In the genomic region with DNA sequence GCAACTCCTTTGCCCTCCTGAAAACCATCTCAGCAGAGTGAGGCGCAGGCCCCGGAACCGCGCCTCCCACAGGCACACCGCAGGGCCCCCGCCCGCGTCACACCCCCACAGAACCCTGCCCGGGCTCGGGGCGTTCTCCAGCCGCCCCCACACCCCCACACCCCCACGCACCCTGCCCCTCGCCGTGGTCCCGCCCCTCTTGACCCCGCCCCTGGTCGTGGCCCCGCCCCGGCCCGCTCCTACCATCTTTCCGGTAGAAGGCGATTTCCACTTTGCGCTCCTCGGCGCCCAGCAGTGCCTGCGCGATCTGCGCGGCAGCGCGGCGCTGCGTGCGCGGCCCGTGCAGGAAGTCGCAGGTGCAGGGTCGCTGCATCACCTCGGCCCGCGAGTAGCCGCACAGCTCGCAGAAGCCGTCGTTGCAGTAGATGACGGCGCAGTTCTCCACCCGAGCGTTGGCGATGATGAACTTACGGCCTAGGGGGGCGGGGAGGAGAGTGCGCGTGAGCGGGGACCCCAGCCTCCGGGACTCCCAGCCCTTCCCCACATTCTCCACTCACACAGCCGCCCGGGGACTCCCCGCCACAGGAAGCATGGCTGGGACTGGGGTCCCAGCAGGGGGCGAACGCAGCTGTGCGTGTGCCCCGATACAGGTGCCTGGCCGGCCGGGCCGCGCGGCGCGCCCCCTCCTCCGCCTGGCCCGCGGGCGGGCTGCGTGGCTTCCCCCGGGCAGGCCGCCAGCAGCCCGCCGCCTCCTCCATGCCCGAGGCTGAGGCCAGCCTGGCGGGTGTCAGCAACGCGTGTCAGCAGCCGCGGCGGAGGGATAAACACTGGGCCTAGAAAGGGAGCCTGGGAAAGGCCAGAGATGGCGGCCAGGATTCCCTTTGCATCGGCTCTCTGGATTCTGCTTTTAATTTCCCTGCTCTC, we compare ENCODE assay signal across 8 cellular contexts. TPM values are rescaled to one million over a fixed set of nuclear protein-coding genes. Genes with fewer than 3 reads are reported as not detected.
DNase-seq lines count a peak whose midpoint lies in the region; ATAC-seq, FAIRE-seq and TF ChIP-seq lines count a peak whose summit lies in the region.

No MANE protein-coding gene starts in this region.

- no peak overlapping the region for H3K9ac ChIP-seq in endothelial cell of umbilical vein (replicated peaks; ENCODE audit: extremely low read depth, insufficient read depth, low read length)

- FAIRE-seq in endothelial cell of umbilical vein (lab: Jason Lieb, UNC), result no peak

- H3K27ac Mint-ChIP-seq in natural killer cell treated with Interleukin-12 subunit alpha and Interleukin-12 subunit beta and Interleukin-15 and Interleukin-18, amount 100 ng/mL, for 72 hours, result no peak overlapping the region
- H3K27ac Mint-ChIP-seq in stimulated activated naive CD8-positive, alpha-beta T cell treated with anti-CD3 and anti-CD28 coated beads, Interleukin-15, Interleukin-2, amounts not matched to agents 100 ng/mL and 50 ng/mL, for 24 hours, result no peak overlapping the region

- H3K27me3 Mint-ChIP-seq in natural killer cell treated with Interleukin-12 subunit alpha and Interleukin-12 subunit beta and Interleukin-15 and Interleukin-18, amount 100 ng/mL, for 72 hours, result peaks cover 20% of the 10 kb centered on the region in 2 donors
- peaks cover 28% of the 10 kb centered on the region for H3K27me3 Mint-ChIP-seq in stimulated activated naive CD8-positive, alpha-beta T cell treated with anti-CD3 and anti-CD28 coated beads, Interleukin-15, Interleukin-2, amounts not matched to agents 100 ng/mL and 50 ng/mL, for 24 hours

- H3K4me2 ChIP-seq in endothelial cell of umbilical vein (ENCODE audit: insufficient read depth, low read length), result peak overlapping the region; percentile 24

- no peaks in the 10 kb centered on the region for H3K9me3 ChIP-seq in endothelial cell of umbilical vein (replicated peaks; ENCODE audit: control insufficient read depth, insufficient read depth, low read length)

- H2AFZ ChIP-seq in endothelial cell of umbilical vein (ENCODE audit: low read depth, low read length), result peak overlapping the region; percentile 43

- H4K20me1 ChIP-seq in endothelial cell of umbilical vein (replicated peaks; ENCODE audit: control insufficient read depth, extremely low read depth, insufficient read depth, low read length), result no peaks in the 10 kb centered on the region

- peaks cover 4% of the 10 kb centered on the region for H3K36me3 Mint-ChIP-seq in natural killer cell treated with Interleukin-12 subunit alpha and Interleukin-12 subunit beta and Interleukin-15 and Interleukin-18, amount 100 ng/mL, for 72 hours
- H3K36me3 Mint-ChIP-seq in stimulated activated naive CD8-positive, alpha-beta T cell treated with anti-CD3 and anti-CD28 coated beads, Interleukin-15, Interleukin-2, amounts not matched to agents 100 ng/mL and 50 ng/mL, for 24 hours (ENCODE audit: low read depth), result no peaks in the 10 kb centered on the region

- peak overlapping the region; percentile 76 for H3K4me3 Mint-ChIP-seq in natural killer cell treated with Interleukin-12 subunit alpha and Interleukin-12 subunit beta and Interleukin-15 and Interleukin-18, amount 100 ng/mL, for 72 hours
- H3K4me3 Mint-ChIP-seq in stimulated activated naive CD8-positive, alpha-beta T cell treated with anti-CD3 and anti-CD28 coated beads, Interleukin-15, Interleukin-2, amounts not matched to agents 100 ng/mL and 50 ng/mL, for 24 hours, result peak overlapping the region; percentile 78

- no peaks in the 10 kb centered on the region for H3K9me3 Mint-ChIP-seq in natural killer cell treated with Interleukin-12 subunit alpha and Interleukin-12 subunit beta and Interleukin-15 and Interleukin-18, amount 100 ng/mL, for 72 hours
- H3K9me3 Mint-ChIP-seq in stimulated activated naive CD8-positive, alpha-beta T cell treated with anti-CD3 and anti-CD28 coated beads, Interleukin-15, Interleukin-2, amounts not matched to agents 100 ng/mL and 50 ng/mL, for 24 hours, result no peaks in the 10 kb centered on the region

- H3K4me1 ChIP-seq in endothelial cell of umbilical vein (ENCODE audit: control insufficient read depth, extremely low read depth, insufficient read depth, low read length), result peaks cover 10% of the 10 kb centered on the region

- no peak overlapping the region for H3K27ac ChIP-seq in endothelial cell of umbilical vein (ENCODE audit: insufficient read depth, low read depth, low read length)

- intact Hi-C loops in endothelial cell of umbilical vein (cut with micrococcal nuclease), result loop anchor here (1.0 kb wide), 1 partner anchor 12 kb away; no protein-coding TSS in a partner anchor

- H3K4me3 ChIP-seq in endothelial cell of umbilical vein (replicated peaks in 1 of 3; ENCODE audit: insufficient read depth in 1 of 3, low read depth in 1 of 3, low read length in 3 of 3), result peak overlapping the region in 1 of 3 experiments; percentile 8

- dilution Hi-C loops in endothelial cell of umbilical vein (cut with MboI; ENCODE audit: extremely low pct_ligation_motif_present, low sequenced_read_pairs), result no loop called here

- POLR2A ChIA-PET in endothelial cell of umbilical vein (lab: Charles Lee), result no interaction called here

- CTCF ChIA-PET in endothelial cell of umbilical vein (lab: Charles Lee), result interaction anchor here (0.9 to 2.3 kb wide), 5 partner anchors 11 to 44 kb away, joined by 3 to 14 read pairs (median 6); no protein-coding TSS in a partner anchor

- peak; percentile 78 for DNase-seq in NCI-H2171 treated with DMSO at 0.1 percent for 48 hours (lab: John Stamatoyannopoulos, UW)
- DNase-seq in activated CD8-positive, alpha-beta memory T cell treated with anti-CD3 and anti-CD28 coated beads for 48 hours (ENCODE audit: low read depth in 2 of 3, low spot score in 2 of 3), result peak in 2 of 3 experiments; percentile 36 to 42
- DNase-seq in endothelial cell of umbilical vein (ENCODE audit: low read depth, low spot score), result peak; percentile 12
- DNase-seq in natural killer cell treated with Interleukin-12 subunit alpha and Interleukin-12 subunit beta and Interleukin-15 and Interleukin-18, amount 100 ng/mL, for 72 hours (ENCODE audit: low spot score), result peak; percentile 76
- no peak for DNase-seq in islet precursor cell

- TF ChIP-seq CTCF in GM12874 (IDR thresholded peaks at IDR 0.05; ENCODE audit: insufficient read depth, low read depth, low read length) (peak; percentile 38; the same call in 1 of the 2 replicates), endothelial cell of umbilical vein (IDR thresholded peaks at IDR 0.05; ENCODE audit: extremely low read depth in 1 of 2, insufficient read depth in 1 of 2, low read depth in 1 of 2, low read length in 2 of 2) (peak; percentile 35 to 51)

- no TSS peak for BruUV-seq in endothelial cell of umbilical vein (replicated peaks; lab: Mats Ljungman, UMichigan)

- peaks cover 16 to 20% of the 10 kb centered on the region in 2 donors for H3K4me1 Mint-ChIP-seq in natural killer cell treated with Interleukin-12 subunit alpha and Interleukin-12 subunit beta and Interleukin-15 and Interleukin-18, amount 100 ng/mL, for 72 hours (ENCODE audit: low read depth in 2 of 2)
- H3K4me1 Mint-ChIP-seq in stimulated activated naive CD8-positive, alpha-beta T cell treated with anti-CD3 and anti-CD28 coated beads, Interleukin-15, Interleukin-2, amounts not matched to agents 100 ng/mL and 50 ng/mL, for 24 hours (ENCODE audit: low read depth), result peaks cover 26% of the 10 kb centered on the region

- no peaks in the 10 kb centered on the region for H3K79me2 ChIP-seq in endothelial cell of umbilical vein (ENCODE audit: control insufficient read depth, insufficient read depth, low read length)

- ATAC-seq in HG02610 (IDR thresholded peaks at IDR 0.05; ENCODE audit: unreplicated experiment), result peak; percentile 38
- peak; percentile 75 to 82 for ATAC-seq in natural killer cell treated with Interleukin-12 subunit alpha and Interleukin-12 subunit beta and Interleukin-15 and Interleukin-18, amount 100 ng/mL, for 72 hours

- H3K9me1 ChIP-seq in endothelial cell of umbilical vein (replicated peaks; ENCODE audit: control insufficient read depth, extremely low read depth, insufficient read depth, low read length), result no peaks in the 10 kb centered on the region

- no peaks in the 10 kb centered on the region for H3K36me3 ChIP-seq in endothelial cell of umbilical vein (ENCODE audit: control insufficient read depth in 2 of 2, extremely low read depth in 1 of 2, insufficient read depth in 2 of 2, low read length in 2 of 2)

- no peak for TF ChIP-seq POLR2A in endothelial cell of umbilical vein (IDR thresholded peaks at IDR 0.05; ENCODE audit: low read depth, low read length)

- peaks cover 18 to 25% of the 10 kb centered on the region in 2 experiments for H3K27me3 ChIP-seq in endothelial cell of umbilical vein (ENCODE audit: control insufficient read depth in 2 of 2, insufficient read depth in 2 of 2, low read length in 2 of 2)

RNA-seq across cellular contexts. Expression of a gene that starts 3.4 kb away (rescaled TPM):
- 0.09 TPM in 1 of 2 replicates, not detected in the other for total RNA-seq in endothelial cell of umbilical vein
- polyA plus RNA-seq in endothelial cell of umbilical vein, result 0.03 and 0.10 TPM in 2 replicates
- 0.06 TPM in 2 replicates for polyA plus RNA-seq in endothelial cell of umbilical vein (2011; cell fraction: cytosol; rRNA removed)
- 0.07 and 0.15 TPM in 2 replicates for polyA plus RNA-seq in endothelial cell of umbilical vein (2011; cell fraction: nucleus; rRNA removed)
- polyA plus RNA-seq in endothelial cell of umbilical vein (2012), result 0.08 and 0.14 TPM in 2 replicates
- 3.1 TPM in 2 replicates for polyA minus RNA-seq in endothelial cell of umbilical vein
- not detected for polyA minus RNA-seq in endothelial cell of umbilical vein (2011; cell fraction: cytosol; rRNA and poly(A)+ RNA removed)
- not detected in 2 replicates for polyA minus RNA-seq in endothelial cell of umbilical vein (2011; cell fraction: nucleus; rRNA and poly(A)+ RNA removed)
- total RNA-seq in natural killer cell treated with Interleukin-12 subunit alpha and Interleukin-12 subunit beta and Interleukin-15 and Interleukin-18, amount 100 ng/mL, for 72 hours, result under 1 TPM in 1 of 2 donors, not detected in 1; 0.22 TPM

RNA-seq across cellular contexts. Expression of a gene that starts 16.1 kb away (rescaled TPM):
- 51.4 and 82.8 TPM in 2 replicates for total RNA-seq in endothelial cell of umbilical vein
- 95.1 and 120 TPM in 2 replicates for polyA plus RNA-seq in endothelial cell of umbilical vein
- polyA plus RNA-seq in endothelial cell of umbilical vein (2011; cell fraction: cytosol; rRNA removed), result 35.6 and 46.0 TPM in 2 replicates
- polyA plus RNA-seq in endothelial cell of umbilical vein (2011; cell fraction: nucleus; rRNA removed), result 101 and 123 TPM in 2 replicates
- 59.2 and 81.5 TPM in 2 replicates for polyA plus RNA-seq in endothelial cell of umbilical vein (2012)
- 55.3 and 69.1 TPM in 2 replicates for polyA minus RNA-seq in endothelial cell of umbilical vein
- polyA minus RNA-seq in endothelial cell of umbilical vein (2011; cell fraction: cytosol; rRNA and poly(A)+ RNA removed), result not detected
- polyA minus RNA-seq in endothelial cell of umbilical vein (2011; cell fraction: nucleus; rRNA and poly(A)+ RNA removed), result 40.8 and 66.5 TPM in 2 replicates
- total RNA-seq in natural killer cell treated with Interleukin-12 subunit alpha and Interleukin-12 subunit beta and Interleukin-15 and Interleukin-18, amount 100 ng/mL, for 72 hours, result 1 to 10 TPM; 1.2 to 8.0 TPM

RNA-seq across cellular contexts. Expression of a gene that starts 49.6 kb away (rescaled TPM):
- total RNA-seq in endothelial cell of umbilical vein, result not detected in 2 replicates
- 0.02 and 0.04 TPM in 2 replicates for polyA plus RNA-seq in endothelial cell of umbilical vein
- 0.03 and 0.10 TPM in 2 replicates for polyA plus RNA-seq in endothelial cell of umbilical vein (2011; cell fraction: cytosol; rRNA removed)
- 0.83 and 0.92 TPM in 2 replicates for polyA plus RNA-seq in endothelial cell of umbilical vein (2011; cell fraction: nucleus; rRNA removed)
- polyA plus RNA-seq in endothelial cell of umbilical vein (2012), result 2.6 and 4.2 TPM in 2 replicates
- 0.04 TPM in 1 of 2 replicates, not detected in the other for polyA minus RNA-seq in endothelial cell of umbilical vein
- not detected for polyA minus RNA-seq in endothelial cell of umbilical vein (2011; cell fraction: cytosol; rRNA and poly(A)+ RNA removed)
- not detected in 2 replicates for polyA minus RNA-seq in endothelial cell of umbilical vein (2011; cell fraction: nucleus; rRNA and poly(A)+ RNA removed)
- total RNA-seq in natural killer cell treated with Interleukin-12 subunit alpha and Interleukin-12 subunit beta and Interleukin-15 and Interleukin-18, amount 100 ng/mL, for 72 hours, result 1 to 10 TPM; 2.5 to 2.7 TPM

RNA-seq across cellular contexts. Expression of a gene that starts 53.5 kb away (rescaled TPM):
- total RNA-seq in endothelial cell of umbilical vein, result 46.3 and 48.5 TPM in 2 replicates
- 38.0 and 43.2 TPM in 2 replicates for polyA plus RNA-seq in endothelial cell of umbilical vein
- 17.0 and 24.0 TPM in 2 replicates for polyA plus RNA-seq in endothelial cell of umbilical vein (2011; cell fraction: cytosol; rRNA removed)
- 72.9 and 73.6 TPM in 2 replicates for polyA plus RNA-seq in endothelial cell of umbilical vein (2011; cell fraction: nucleus; rRNA removed)
- polyA plus RNA-seq in endothelial cell of umbilical vein (2012), result 25.7 and 27.7 TPM in 2 replicates
- polyA minus RNA-seq in endothelial cell of umbilical vein, result 31.4 and 40.4 TPM in 2 replicates
- 24.2 TPM for polyA minus RNA-seq in endothelial cell of umbilical vein (2011; cell fraction: cytosol; rRNA and poly(A)+ RNA removed)
- 27.7 and 42.7 TPM in 2 replicates for polyA minus RNA-seq in endothelial cell of umbilical vein (2011; cell fraction: nucleus; rRNA and poly(A)+ RNA removed)
- 10 to 100 TPM; 43.1 to 82.8 TPM for total RNA-seq in natural killer cell treated with Interleukin-12 subunit alpha and Interleukin-12 subunit beta and Interleukin-15 and Interleukin-18, amount 100 ng/mL, for 72 hours
